Comparison of ENCODE assay signal across 1 cellular context in genomic region chr7:92835140-92835850, GRCh38.
A peak's percentile ranks its signal among the peaks of the same experiment; 100 is the strongest.
TF ChIP-seq lines count a peak whose summit lies in the region.

No MANE protein-coding gene starts in this region.

TF ChIP-seq in K562, 482 proteins besides CTCF, POLR2A, EP300 and RAD21 (continued from another document and continues in another):
- TF ChIP-seq ATF2 (CRISPR knock-in tag; IDR thresholded peaks at IDR 0.05): no peak
- no peak for TF ChIP-seq SMARCC2 (IDR thresholded peaks at IDR 0.05; ENCODE audit: low read depth)
- peak; percentile 61 for TF ChIP-seq ASH1L (IDR thresholded peaks at IDR 0.05; ENCODE audit: borderline replicate concordance, low read depth, partially characterized antibody)
- peak; percentile 71; the same call in 1 of the 2 replicates for TF ChIP-seq KDM2B (CRISPR knock-in tag; IDR thresholded peaks at IDR 0.05)
- no peak for TF ChIP-seq ZNF41 (CRISPR knock-in tag; conservative IDR thresholded peaks at IDR 0.05)
- no peak for TF ChIP-seq SAP30 (IDR thresholded peaks at IDR 0.05; ENCODE audit: borderline replicate concordance, insufficient read depth, low read depth, low read length, poor library complexity, severe bottlenecking)
- TF ChIP-seq KLF6 (CRISPR knock-in tag; IDR thresholded peaks at IDR 0.05; ENCODE audit: borderline replicate concordance): no peak
- peak; percentile 30; the same call in 1 of the 2 replicates for TF ChIP-seq ARID2 (IDR thresholded peaks at IDR 0.05)
- TF ChIP-seq GATAD2A (IDR thresholded peaks at IDR 0.05): 0 out of 2 replicates have a peak, but pooled peaks have one; percentile 77
- TF ChIP-seq ATF4 (CRISPR knock-in tag; IDR thresholded peaks at IDR 0.05): 0 out of 2 replicates have a peak, but pooled peaks have one; percentile 20
- peak; percentile 37 to 70; a peak in 1 of 4 replicates for TF ChIP-seq UBTF (IDR thresholded peaks at IDR 0.05; ENCODE audit: borderline replicate concordance in 1 of 2, low read depth in 2 of 2, low read length in 2 of 2)
- TF ChIP-seq HINFP (tag; conservative IDR thresholded peaks at IDR 0.05; ENCODE audit: low read depth): no peak
- peak; percentile 84; the same call in 1 of the 2 replicates for TF ChIP-seq ZBTB7A (IDR thresholded peaks at IDR 0.05; ENCODE audit: borderline replicate concordance, control insufficient read depth, low read depth, low read length)
- TF ChIP-seq MLLT1 (IDR thresholded peaks at IDR 0.05): peak in 1 of 2 experiments; percentile 77; a peak in 3 of 4 replicates
- peak; percentile 84 for TF ChIP-seq MGA (IDR thresholded peaks at IDR 0.05)
- no peak for TF ChIP-seq BRCA1 (IDR thresholded peaks at IDR 0.05)
- TF ChIP-seq BRCA1 (CRISPR knock-in tag; IDR thresholded peaks at IDR 0.05): no peak
- peak; percentile 46; the same call in 1 of the 2 replicates for TF ChIP-seq ETS1 (conservative IDR thresholded peaks at IDR 0.05; ENCODE audit: control insufficient read depth, low read depth, low read length)
- peak; percentile 67 for TF ChIP-seq RBBP5 (IDR thresholded peaks at IDR 0.05; ENCODE audit: borderline replicate concordance, insufficient read depth, low read length, poor library complexity, severe bottlenecking)
- 0 out of 2 replicates have a peak, but pooled peaks have one; percentile 16 for TF ChIP-seq TOE1 (IDR thresholded peaks at IDR 0.05; ENCODE audit: borderline replicate concordance)
- no peak for TF ChIP-seq TOE1 (CRISPR knock-in tag; IDR thresholded peaks at IDR 0.05; ENCODE audit: borderline replicate concordance, low read depth)
- TF ChIP-seq ZBTB1 (CRISPR knock-in tag; IDR thresholded peaks at IDR 0.05; ENCODE audit: borderline replicate concordance, low read depth): peak; percentile 84
- no peak for TF ChIP-seq PYGO2 (tag; IDR thresholded peaks at IDR 0.05)
- peak; percentile 86 for TF ChIP-seq ELF1 (tag; IDR thresholded peaks at IDR 0.05)
- peak; percentile 77 to 83; a peak in 3 of 4 replicates for TF ChIP-seq MNT (conservative IDR thresholded peaks at IDR 0.05)
- TF ChIP-seq PCBP1 (IDR thresholded peaks at IDR 0.05; ENCODE audit: low read depth, low read length, poor library complexity, severe bottlenecking): no peak
- TF ChIP-seq ZNF644 (tag; IDR thresholded peaks at IDR 0.05; ENCODE audit: low read depth): 0 out of 2 replicates have a peak, but pooled peaks have one; percentile 28
